Comparison of ENCODE assay signal across 1 cellular context in the genomic region with DNA sequence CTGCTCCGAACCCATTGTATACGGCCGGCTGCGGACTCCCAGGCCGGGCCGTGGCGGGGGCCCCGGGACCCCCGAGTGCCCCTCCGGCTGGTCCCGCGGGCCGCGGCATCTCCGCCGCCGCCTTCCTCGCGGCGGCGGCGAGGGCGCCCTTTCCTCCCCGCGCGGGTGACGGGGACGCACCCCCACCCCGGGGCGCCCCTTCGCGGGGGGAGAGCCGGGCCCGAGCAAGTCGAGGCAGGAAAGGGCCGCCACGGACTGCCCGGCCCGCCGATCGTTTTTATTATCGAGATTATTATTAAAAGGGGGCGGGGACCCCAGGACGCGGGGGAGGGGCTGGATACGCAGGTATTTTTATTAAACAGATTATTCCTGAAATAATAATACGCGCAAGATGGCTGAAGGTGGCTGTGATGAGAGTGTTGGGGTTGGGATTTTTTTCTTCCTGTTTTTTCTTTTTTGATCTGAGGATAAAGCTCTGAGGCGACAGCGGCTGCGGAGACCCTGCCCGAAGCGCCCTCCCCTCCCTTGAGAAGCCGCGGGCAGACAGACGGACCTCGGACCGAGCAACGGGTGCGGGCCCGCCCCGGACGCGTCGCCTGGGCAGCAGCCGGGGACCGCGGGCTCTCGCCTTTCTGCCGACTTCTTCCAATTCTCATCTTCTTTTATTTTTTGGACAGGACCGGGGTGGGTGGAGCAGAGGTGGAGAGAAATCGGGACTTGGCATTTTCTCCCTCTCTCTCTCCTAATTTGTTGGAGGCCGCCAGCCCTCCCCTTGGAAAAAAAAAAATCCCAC.
TF ChIP-seq lines count a peak whose summit lies in the region.

No MANE protein-coding gene starts in this region.

TF ChIP-seq in GM12878, 131 proteins besides CTCF, POLR2A, EP300 and RAD21 (continued from another document):
- TF ChIP-seq MXI1 (IDR thresholded peaks at IDR 0.05; ENCODE audit: low read depth, low read length), result no peak
- no peak for TF ChIP-seq TBL1XR1 (IDR thresholded peaks at IDR 0.05; ENCODE audit: low read depth, low read length)
- no peak for TF ChIP-seq WRNIP1 (IDR thresholded peaks at IDR 0.05; ENCODE audit: borderline replicate concordance, low read depth, low read length)
- TF ChIP-seq NBN (IDR thresholded peaks at IDR 0.05), result no peak
- no peak for TF ChIP-seq RB1 (IDR thresholded peaks at IDR 0.05; ENCODE audit: borderline replicate concordance)
- TF ChIP-seq NR2C1 (IDR thresholded peaks at IDR 0.05), result 0 out of 2 replicates have a peak, but pooled peaks have one; percentile 11
- TF ChIP-seq TCF3 (IDR thresholded peaks at IDR 0.05; ENCODE audit: borderline replicate concordance, insufficient read depth, low read depth, low read length), result no peak
- TF ChIP-seq BACH1 (IDR thresholded peaks at IDR 0.05; ENCODE audit: borderline replicate concordance), result peak; percentile 74; the same call in 1 of the 2 replicates
- TF ChIP-seq, protein P1, sequence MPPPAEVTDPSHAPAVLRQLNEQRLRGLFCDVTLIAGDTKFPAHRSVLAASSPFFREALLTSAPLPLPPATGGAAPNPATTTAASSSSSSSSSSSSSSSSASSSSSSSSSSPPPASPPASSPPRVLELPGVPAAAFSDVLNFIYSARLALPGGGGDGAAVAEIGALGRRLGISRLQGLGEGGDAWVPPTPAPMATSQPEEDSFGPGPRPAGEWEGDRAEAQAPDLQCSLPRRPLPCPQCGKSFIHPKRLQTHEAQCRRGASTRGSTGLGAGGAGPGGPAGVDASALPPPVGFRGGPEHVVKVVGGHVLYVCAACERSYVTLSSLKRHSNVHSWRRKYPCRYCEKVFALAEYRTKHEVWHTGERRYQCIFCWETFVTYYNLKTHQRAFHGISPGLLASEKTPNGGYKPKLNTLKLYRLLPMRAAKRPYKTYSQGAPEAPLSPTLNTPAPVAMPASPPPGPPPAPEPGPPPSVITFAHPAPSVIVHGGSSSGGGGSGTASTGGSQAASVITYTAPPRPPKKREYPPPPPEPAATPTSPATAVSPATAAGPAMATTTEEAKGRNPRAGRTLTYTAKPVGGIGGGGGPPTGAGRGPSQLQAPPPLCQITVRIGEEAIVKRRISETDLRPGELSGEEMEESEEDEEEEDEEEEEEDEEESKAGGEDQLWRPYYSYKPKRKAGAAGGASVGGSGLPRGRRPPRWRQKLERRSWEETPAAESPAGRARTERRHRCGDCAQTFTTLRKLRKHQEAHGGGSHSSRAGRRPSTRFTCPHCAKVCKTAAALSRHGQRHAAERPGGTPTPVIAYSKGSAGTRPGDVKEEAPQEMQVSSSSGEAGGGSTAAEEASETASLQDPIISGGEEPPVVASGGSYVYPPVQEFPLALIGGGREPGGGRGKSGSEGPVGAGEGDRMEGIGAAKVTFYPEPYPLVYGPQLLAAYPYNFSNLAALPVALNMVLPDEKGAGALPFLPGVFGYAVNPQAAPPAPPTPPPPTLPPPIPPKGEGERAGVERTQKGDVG (CRISPR knock-in tag; IDR thresholded peaks at IDR 0.05), result no peak
- TF ChIP-seq ZNF217 (IDR thresholded peaks at IDR 0.05), result peak; percentile 37; the same call in 1 of the 2 replicates
- TF ChIP-seq ZNF24 (IDR thresholded peaks at IDR 0.05), result 0 out of 2 replicates have a peak, but pooled peaks have one; percentile 16
- TF ChIP-seq ZZZ3 (IDR thresholded peaks at IDR 0.05; ENCODE audit: control insufficient read depth, insufficient read length, low read depth), result no peak
- no peak for TF ChIP-seq BCL11A (IDR thresholded peaks at IDR 0.05; ENCODE audit: low read depth, low read length)
- no peak for TF ChIP-seq RELA (IDR thresholded peaks at IDR 0.05; ENCODE audit: borderline replicate concordance, partially characterized antibody)
